9 cellular contexts compared by ENCODE assay signal in the genomic region with DNA sequence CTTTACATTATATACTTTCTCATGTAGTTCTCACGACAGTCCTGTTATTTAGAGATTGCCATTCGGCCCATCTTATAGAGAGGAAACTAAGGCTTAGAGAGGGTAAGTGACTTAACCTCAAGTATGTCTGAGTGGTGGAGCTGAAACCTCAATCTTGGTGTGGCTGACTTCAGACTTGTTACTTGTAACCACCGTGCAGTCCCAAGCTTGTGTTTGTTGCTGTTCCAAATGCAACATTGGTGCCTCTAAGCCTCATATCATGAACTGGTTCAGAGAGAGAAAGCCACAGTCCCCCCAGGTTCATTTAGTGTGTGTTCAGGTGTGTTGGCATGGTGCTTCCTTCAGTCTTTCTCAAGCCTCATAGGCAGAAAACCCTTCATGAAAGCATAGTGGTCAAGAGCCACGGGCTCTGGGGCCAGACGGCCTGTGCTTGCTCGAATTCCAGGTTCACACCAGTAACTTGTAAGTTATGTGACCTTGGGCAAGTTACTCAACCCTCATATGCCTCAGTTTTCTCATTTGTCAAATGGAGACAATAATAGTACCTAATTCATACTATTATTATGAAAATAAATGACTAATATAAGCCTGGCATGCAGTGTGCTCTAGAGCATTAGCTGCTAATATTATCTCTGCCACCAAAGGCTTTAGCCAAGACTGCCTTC. TPM values are rescaled to one million over a fixed set of nuclear protein-coding genes. Genes with fewer than 3 reads are reported as not detected.
DNase-seq lines count a peak whose midpoint lies in the region; ATAC-seq and TF ChIP-seq lines count a peak whose summit lies in the region.
"Had no signal": no experiment of that assay in that cellular context is flagged by ENCODE, and none has a peak within 500 bp of the region (broad histone marks: within the 10 kb centered on the region; RNA-seq: fewer than 3 reads in every experiment).

No MANE protein-coding gene starts in this region.

- ATAC-seq in GM21360 (IDR thresholded peaks at IDR 0.05; ENCODE audit: unreplicated experiment) = peak; percentile 77
- peak; percentile 68 for ATAC-seq in HG03439 (IDR thresholded peaks at IDR 0.05; ENCODE audit: unreplicated experiment)
- ATAC-seq in central memory CD8-positive, alpha-beta T cell (replicated peaks; ENCODE audit: extremely low read depth, poor library complexity, severe bottlenecking) = peak; percentile 85

- H3K9me3 Mint-ChIP-seq in central memory CD8-positive, alpha-beta T cell = no peaks in the 10 kb centered on the region

- no peaks in the 10 kb centered on the region for H3K36me3 Mint-ChIP-seq in central memory CD8-positive, alpha-beta T cell (ENCODE audit: insufficient read depth)

- no peak overlapping the region for H3K4me2 ChIP-seq in GM23248 (ENCODE audit: unreplicated experiment)

- H3K4me3 ChIP-seq in GM23248 (no peak overlapping the region), HAP-1 (no peak overlapping the region)

- H3K9me3 ChIP-seq in GM23248 (ENCODE audit: low read depth) (no peaks in the 10 kb centered on the region), HAP-1 (no peaks in the 10 kb centered on the region)

- no peaks in the 10 kb centered on the region for H3K9me2 ChIP-seq in GM23248 (ENCODE audit: insufficient read depth)

- WGBS in GM23248 (ENCODE audit: low coverage in 1 of 2, low lambda C conversion rate in 2 of 2, missing lambda C conversion rate in 2 of 2), 2 experiments = 32 to 41% methylated on average over 6 of the region's 6 CpGs

- DNase-seq in GM10266 (ENCODE audit: extremely low spot score) (peak; percentile 42), GM23248 (no peak), cardiac septum (ENCODE audit: low spot score) (no peak), HAP-1 (ENCODE audit: low spot score in 2 of 2) (no peak), NCI-H748 (lab: John Stamatoyannopoulos, UW; ENCODE audit: unreplicated experiment) (no peak)
- DNase-seq in central memory CD8-positive, alpha-beta T cell (ENCODE audit: low spot score in 2 of 2) = peak in 1 of 2 donors; percentile 31
- DNase-seq: DND-41 had no signal

- intact Hi-C loops in cardiac septum (cut with DNase I) = no loop called here

- no peak overlapping the region for H3K27ac ChIP-seq in GM23248

- H4K20me1 ChIP-seq in GM23248 (ENCODE audit: insufficient read depth) = no peaks in the 10 kb centered on the region

- H3F3A ChIP-seq in GM23248 (ENCODE audit: insufficient read depth) = no peaks in the 10 kb centered on the region

- H2AFZ ChIP-seq in GM23248 = no peak overlapping the region

- peaks cover 19% of the 10 kb centered on the region for H3K4me1 Mint-ChIP-seq in central memory CD8-positive, alpha-beta T cell

- H3K4me3 Mint-ChIP-seq in central memory CD8-positive, alpha-beta T cell = peak overlapping the region; percentile 8

- no peaks in the 10 kb centered on the region for H3K36me3 ChIP-seq in GM23248 (ENCODE audit: low read depth)
- no peaks in the 10 kb centered on the region for H3K36me3 ChIP-seq in HAP-1 (replicated peaks)

- no peaks in the 10 kb centered on the region for H3K4me1 ChIP-seq in GM23248 (ENCODE audit: insufficient read depth)
- no peaks in the 10 kb centered on the region for H3K4me1 ChIP-seq in HAP-1

- H3K27me3 ChIP-seq in GM23248 (replicated peaks; ENCODE audit: insufficient read depth) (peaks cover 45% of the 10 kb centered on the region), HAP-1 (ENCODE audit: low read depth) (no peaks in the 10 kb centered on the region)

- no peak for TF ChIP-seq CTCF in GM10266 (IDR thresholded peaks at IDR 0.05; ENCODE audit: control insufficient read depth, insufficient read depth, low read depth, missing control alignments)

- no peak overlapping the region for H3K27ac Mint-ChIP-seq in central memory CD8-positive, alpha-beta T cell (ENCODE audit: low read depth)

- no peak overlapping the region for H3K9ac ChIP-seq in GM23248

- peaks cover 12% of the 10 kb centered on the region for H3K27me3 Mint-ChIP-seq in central memory CD8-positive, alpha-beta T cell

- no peaks in the 10 kb centered on the region for H3K79me2 ChIP-seq in GM23248 (ENCODE audit: insufficient read depth)

- in situ Hi-C loops in GM23248 (cut with MboI) = no loop called here
- in situ Hi-C loops in HAP-1 (cut with MboI; ENCODE audit: low sequenced_read_pairs) = no loop called here

RNA-seq across cellular contexts. Expression of a gene that starts 39.9 kb away (rescaled TPM):
- total RNA-seq in GM23248 (2014; rRNA removed; shearing (Covaris generic)) = not detected in 2 replicates
- polyA plus RNA-seq in GM23248 (2016; fragmentation: Nextera tagmentation; extraction: Ambion mirVana) = 0.04 TPM in 2 replicates
- 0.13 TPM for total RNA-seq in cardiac septum
